15 cellular contexts compared by ENCODE assay signal in genomic region chr1:34268311-34269042, GRCh38.
DNase-seq lines count a peak whose midpoint lies in the region; ATAC-seq and FAIRE-seq lines count a peak whose summit lies in the region.
"Had no signal": no experiment of that assay in that cellular context is flagged by ENCODE, and none has a peak within 500 bp of the region (broad histone marks: within the 10 kb centered on the region; RNA-seq: fewer than 3 reads in every experiment).

No MANE protein-coding gene starts in this region.

- CTCF ChIA-PET in activated CD4-positive, alpha-beta memory T cell treated with anti-CD3 and anti-CD28 coated beads for 36 hours (lab: Charles Lee), result no interaction called here

- intact Hi-C loops in activated CD4-positive, alpha-beta memory T cell treated with anti-CD3 and anti-CD28 coated beads for 36 hours (cut with micrococcal nuclease), result no loop called here

- DNase-seq in AG08396 (ENCODE audit: low spot score) (peak; percentile 46), HTR-8/SVneo (ENCODE audit: insufficient read length, low spot score) (peak; percentile 63), amniotic stem cell (lab: John Stamatoyannopoulos, UW) (peak; percentile 2), islet precursor cell (peak; percentile 53), NCI-H2107 treated with DMSO at 0.1 percent for 48 hours (lab: John Stamatoyannopoulos, UW; ENCODE audit: unreplicated experiment) (no peak), NOMO-1 (lab: John Stamatoyannopoulos, UW; ENCODE audit: unreplicated experiment in 2 of 2) (no peak)
- DNase-seq in activated CD4-positive, alpha-beta memory T cell treated with anti-CD3 and anti-CD28 coated beads for 36 hours, result no peak
- DNase-seq: activated naive CD8-positive, alpha-beta T cell treated with anti-CD3 and anti-CD28 coated beads, Interleukin-2, amount 50 U/mL, for 24 hours; DMS79; NCI-H1930; stimulated activated CD8-positive, alpha-beta memory T cell treated with anti-CD3 and anti-CD28 coated beads, Interleukin-4, amount 100 ng/mL, for 48 hours had no signal

- no peak for ATAC-seq in GM19463 (IDR thresholded peaks at IDR 0.05; ENCODE audit: unreplicated experiment)
- ATAC-seq: activated naive CD8-positive, alpha-beta T cell treated with anti-CD3 and anti-CD28 coated beads, Interleukin-2, amount 50 U/mL, for 24 hours had no signal

- no peak overlapping the region for H3K4me3 Mint-ChIP-seq in activated CD4-positive, alpha-beta memory T cell treated with anti-CD3 and anti-CD28 coated beads for 36 hours
- H3K4me3 Mint-ChIP-seq: activated naive CD8-positive, alpha-beta T cell treated with anti-CD3 and anti-CD28 coated beads, Interleukin-2, amount 50 U/mL, for 24 hours; B cell; type B pancreatic cell had no signal

- POLR2A ChIA-PET in activated CD4-positive, alpha-beta memory T cell treated with anti-CD3 and anti-CD28 coated beads for 36 hours (lab: Charles Lee), result no interaction called here

- H3K4me1 Mint-ChIP-seq in activated CD4-positive, alpha-beta memory T cell treated with anti-CD3 and anti-CD28 coated beads for 36 hours (ENCODE audit: low read depth), result no peaks in the 10 kb centered on the region
- H3K4me1 Mint-ChIP-seq: activated naive CD8-positive, alpha-beta T cell treated with anti-CD3 and anti-CD28 coated beads, Interleukin-2, amount 50 U/mL, for 24 hours; B cell had no signal

- H3K27ac Mint-ChIP-seq in activated CD4-positive, alpha-beta memory T cell treated with anti-CD3 and anti-CD28 coated beads for 36 hours, result no peak overlapping the region
- H3K27ac Mint-ChIP-seq: activated naive CD8-positive, alpha-beta T cell treated with anti-CD3 and anti-CD28 coated beads, Interleukin-2, amount 50 U/mL, for 24 hours; B cell; type B pancreatic cell had no signal

- H3K36me3 Mint-ChIP-seq in activated CD4-positive, alpha-beta memory T cell treated with anti-CD3 and anti-CD28 coated beads for 36 hours, result no peaks in the 10 kb centered on the region
- H3K36me3 Mint-ChIP-seq: type B pancreatic cell had no signal

- H3K9me3 Mint-ChIP-seq in activated CD4-positive, alpha-beta memory T cell treated with anti-CD3 and anti-CD28 coated beads for 36 hours, result no peaks in the 10 kb centered on the region
- H3K9me3 Mint-ChIP-seq: activated naive CD8-positive, alpha-beta T cell treated with anti-CD3 and anti-CD28 coated beads, Interleukin-2, amount 50 U/mL, for 24 hours; type B pancreatic cell had no signal

- peaks cover 12% of the 10 kb centered on the region for H3K27me3 Mint-ChIP-seq in activated CD4-positive, alpha-beta memory T cell treated with anti-CD3 and anti-CD28 coated beads for 36 hours

- FAIRE-seq in HTR-8/SVneo (lab: Jason Lieb, UNC), result peak; percentile 78
- FAIRE-seq: GM12891 had no signal

Comparison
In these comparisons a context has a peak if more than half of its experiments do, and no peak if none do; other contexts are left out.
1. DNase-seq: peak in AG08396 (single experiment), HTR-8/SVneo (single experiment), amniotic stem cell (single experiment) and islet precursor cell (single experiment); none in NCI-H2107 treated with DMSO at 0.1 percent for 48 hours (single experiment), NOMO-1 (0 of 2) and activated CD4-positive, alpha-beta memory T cell treated with anti-CD3 and anti-CD28 coated beads for 36 hours (single experiment).